In the genomic region with DNA sequence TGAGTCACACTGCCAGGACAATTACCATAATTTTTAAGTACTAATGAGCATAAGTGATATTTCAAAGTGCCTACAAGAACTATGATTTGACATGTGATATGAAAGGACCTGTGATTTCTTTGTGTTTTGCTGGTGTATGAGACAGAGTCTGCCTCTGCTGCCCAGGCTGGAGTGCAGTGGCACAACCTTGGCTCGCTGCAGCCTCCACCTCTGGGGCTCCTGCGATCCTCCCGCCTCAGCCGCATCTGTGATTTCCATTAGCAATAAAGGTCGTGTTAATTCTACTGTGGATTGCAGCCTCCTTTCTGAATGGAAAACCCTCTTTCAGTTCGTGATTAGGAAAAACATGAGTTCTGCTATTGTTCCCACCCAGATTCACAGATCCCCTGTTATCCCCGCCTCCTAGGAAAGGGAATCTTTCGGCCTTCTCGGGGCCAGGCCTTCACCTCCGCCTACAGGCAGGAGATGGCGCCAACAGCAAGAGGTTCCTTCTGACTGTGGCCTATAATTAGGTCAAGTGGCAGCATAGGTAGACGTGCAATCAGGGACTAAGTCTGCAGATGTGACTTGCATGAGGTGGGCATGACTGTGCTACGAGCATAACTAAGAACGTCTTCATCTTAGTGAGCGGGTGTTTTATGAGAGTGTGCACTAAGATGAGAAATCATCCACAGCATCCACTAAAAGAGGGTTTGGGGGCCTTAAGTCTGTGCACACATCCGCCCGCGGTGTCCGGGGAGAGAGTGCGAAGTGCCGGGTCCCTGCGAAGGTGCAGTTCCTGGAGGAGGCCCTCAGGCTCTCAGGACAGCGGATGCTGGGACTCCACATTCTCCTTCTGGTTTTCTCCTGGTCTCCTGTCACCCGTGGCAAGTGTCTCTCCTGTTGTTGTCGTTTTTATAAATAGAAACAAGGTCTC, we compare ENCODE assay signal across 2 cellular contexts.
TF ChIP-seq lines count a peak whose summit lies in the region.

No MANE protein-coding gene starts in this region.

TF ChIP-seq in endothelial cell of umbilical vein, 7 proteins besides CTCF, POLR2A, EP300 and RAD21:
- no peak for TF ChIP-seq JUN (IDR thresholded peaks at IDR 0.05; ENCODE audit: borderline replicate concordance, insufficient read depth, insufficient read length, low read depth)
- no peak for TF ChIP-seq GATA2 (IDR thresholded peaks at IDR 0.05; ENCODE audit: insufficient read depth, insufficient read length, low read depth, low read length)
- TF ChIP-seq MYC (IDR thresholded peaks at IDR 0.05; ENCODE audit: low read depth, low read length), result no peak
- TF ChIP-seq FOS (IDR thresholded peaks at IDR 0.05; ENCODE audit: borderline replicate concordance, insufficient read depth, low read length), result no peak
- TF ChIP-seq POLR2AphosphoS5 (IDR thresholded peaks at IDR 0.05; ENCODE audit: insufficient read depth, low read depth, low read length), result no peak
- TF ChIP-seq EZH2 (IDR thresholded peaks at IDR 0.05; ENCODE audit: borderline replicate concordance, low read depth, low read length, severe bottlenecking), result no peak
- TF ChIP-seq, protein P1, sequence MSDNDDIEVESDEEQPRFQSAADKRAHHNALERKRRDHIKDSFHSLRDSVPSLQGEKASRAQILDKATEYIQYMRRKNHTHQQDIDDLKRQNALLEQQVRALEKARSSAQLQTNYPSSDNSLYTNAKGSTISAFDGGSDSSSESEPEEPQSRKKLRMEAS (IDR thresholded peaks at IDR 0.05; ENCODE audit: insufficient read depth, insufficient read length), result no peak

TF ChIP-seq in neural cell, 6 proteins besides CTCF, POLR2A, EP300 and RAD21 (continued from another document):
- TF ChIP-seq SMC3 (conservative IDR thresholded peaks at IDR 0.05; ENCODE audit: poor library complexity), result peak; percentile 85
